Comparison of ENCODE assay signal across 11 cellular contexts in genomic region chr2:19933351-19933981, GRCh38. TPM values are rescaled to one million over a fixed set of nuclear protein-coding genes. Genes with fewer than 3 reads are reported as not detected.
DNase-seq lines count a peak whose midpoint lies in the region; ATAC-seq, FAIRE-seq and TF ChIP-seq lines count a peak whose summit lies in the region.
"Had no signal": no experiment of that assay in that cellular context is flagged by ENCODE, and none has a peak within 500 bp of the region (broad histone marks: within the 10 kb centered on the region; RNA-seq: fewer than 3 reads in every experiment).

No MANE protein-coding gene starts in this region.

- H3K27ac ChIP-seq in astrocyte (ENCODE audit: low read depth, low read length): peak overlapping the region; percentile 71
- no peak overlapping the region for H3K27ac ChIP-seq in coronary artery

- H3K36me3 Mint-ChIP-seq in astrocyte (ENCODE audit: low read depth, unreplicated experiment) (peaks cover 20% of the 10 kb centered on the region), nephron progenitor cell (ENCODE audit: low read depth) (peaks cover 73% of the 10 kb centered on the region)

- no peaks in the 10 kb centered on the region for H3K27me3 ChIP-seq in astrocyte (ENCODE audit: insufficient read depth, low read length)

- TF ChIP-seq CTCF in astrocyte (IDR thresholded peaks at IDR 0.05; ENCODE audit: insufficient read depth, low read depth, low read length) (no peak), nephron progenitor cell (IDR thresholded peaks at IDR 0.05) (no peak), coronary artery (IDR thresholded peaks at IDR 0.05) (no peak)

- H3K79me2 ChIP-seq in astrocyte (ENCODE audit: insufficient read depth, low read length): no peaks in the 10 kb centered on the region

- peak overlapping the region; percentile 43 for H2AFZ ChIP-seq in astrocyte (ENCODE audit: low read depth, low read length)

- H3K27ac Mint-ChIP-seq in astrocyte (ENCODE audit: unreplicated experiment): peak overlapping the region; percentile 89
- H3K27ac Mint-ChIP-seq in nephron progenitor cell: peak overlapping the region; percentile 13
- H3K27ac Mint-ChIP-seq: activated CD4-positive, alpha-beta memory T cell treated with anti-CD3 and anti-CD28 coated beads, Interleukin-2, amount 10 ng/mL, durations not matched to agents 7 days and 5 days; type B pancreatic cell had no signal

- H3K4me2 ChIP-seq in astrocyte (ENCODE audit: low read length): peak overlapping the region; percentile 70

- peak; percentile 81 for DNase-seq in astrocyte (ENCODE audit: low read depth)
- no peak for DNase-seq in nephron progenitor cell
- DNase-seq in medulla oblongata (ENCODE audit: extremely low spot score): no peak
- DNase-seq in NCI-H510A (lab: John Stamatoyannopoulos, UW): no peak
- DNase-seq in coronary artery (ENCODE audit: low spot score): no peak
- DNase-seq: activated CD4-positive, alpha-beta memory T cell treated with anti-CD3 and anti-CD28 coated beads, Interleukin-2, amount 10 ng/mL, durations not matched to agents 7 days and 5 days; mucosa of descending colon had no signal

- H3K4me1 ChIP-seq in astrocyte (ENCODE audit: insufficient read depth, low read length): peaks cover 10% of the 10 kb centered on the region

- peak; percentile 86 for ATAC-seq in GM18858 (IDR thresholded peaks at IDR 0.05; ENCODE audit: unreplicated experiment)
- peak; percentile 76 for ATAC-seq in HG03064 (IDR thresholded peaks at IDR 0.05; ENCODE audit: low read depth, unreplicated experiment)
- ATAC-seq in GM18519 (IDR thresholded peaks at IDR 0.05; ENCODE audit: low FRiP score, unreplicated experiment): no peak
- ATAC-seq: mucosa of descending colon had no signal

- H3K27me3 Mint-ChIP-seq in astrocyte (ENCODE audit: low read depth, unreplicated experiment) (no peaks in the 10 kb centered on the region), nephron progenitor cell (ENCODE audit: low read depth, poor library complexity) (no peaks in the 10 kb centered on the region)
- H3K27me3 Mint-ChIP-seq: activated CD4-positive, alpha-beta memory T cell treated with anti-CD3 and anti-CD28 coated beads, Interleukin-2, amount 10 ng/mL, durations not matched to agents 7 days and 5 days; type B pancreatic cell had no signal

- H3K9me3 ChIP-seq in astrocyte (ENCODE audit: insufficient read depth, low read depth, low read length): no peaks in the 10 kb centered on the region

- H3K4me3 ChIP-seq in astrocyte (ENCODE audit: insufficient read depth, low read depth, low read length): peak overlapping the region; percentile 32
- no peak overlapping the region for H3K4me3 ChIP-seq in coronary artery
- H3K4me3 ChIP-seq: mucosa of descending colon had no signal

- H3K36me3 ChIP-seq in astrocyte (ENCODE audit: insufficient read depth, low read length): peaks cover 15% of the 10 kb centered on the region

- H3K9me3 Mint-ChIP-seq in astrocyte (ENCODE audit: unreplicated experiment): peaks cover under 1% of the 10 kb centered on the region
- H3K9me3 Mint-ChIP-seq in nephron progenitor cell: peaks cover 19% of the 10 kb centered on the region
- H3K9me3 Mint-ChIP-seq: type B pancreatic cell had no signal

- H3K4me1 Mint-ChIP-seq in astrocyte (ENCODE audit: low read depth, unreplicated experiment): peaks cover 12% of the 10 kb centered on the region
- H3K4me1 Mint-ChIP-seq in nephron progenitor cell: no peaks in the 10 kb centered on the region
- H3K4me1 Mint-ChIP-seq: activated CD4-positive, alpha-beta memory T cell treated with anti-CD3 and anti-CD28 coated beads, Interleukin-2, amount 10 ng/mL, durations not matched to agents 7 days and 5 days had no signal

- FAIRE-seq in astrocyte (lab: Jason Lieb, UNC): peak; percentile 77

- H4K20me1 ChIP-seq in astrocyte (ENCODE audit: insufficient read depth, low read length): no peaks in the 10 kb centered on the region

- H3K4me3 Mint-ChIP-seq in astrocyte (ENCODE audit: unreplicated experiment) (no peak overlapping the region), nephron progenitor cell (no peak overlapping the region)
- H3K4me3 Mint-ChIP-seq: activated CD4-positive, alpha-beta memory T cell treated with anti-CD3 and anti-CD28 coated beads, Interleukin-2, amount 10 ng/mL, durations not matched to agents 7 days and 5 days; type B pancreatic cell had no signal

- H3K9ac ChIP-seq in astrocyte (ENCODE audit: low read length): peak overlapping the region; percentile 50

RNA-seq across cellular contexts. Expression of gene TTC32, which starts 31.7 kb away (rescaled TPM):
- total RNA-seq in astrocyte: 3.9 and 4.2 TPM in 2 replicates

RNA-seq across cellular contexts. Expression of gene WDR35, which starts 56.4 kb away (rescaled TPM):
- total RNA-seq in astrocyte: 9.1 and 9.6 TPM in 2 replicates
